Comparison of ENCODE assay signal across 8 cellular contexts in genomic region chr6:12363651-12364381, GRCh38.
DNase-seq lines count a peak whose midpoint lies in the region; ATAC-seq, FAIRE-seq and TF ChIP-seq lines count a peak whose summit lies in the region.

No MANE protein-coding gene starts in this region.

- DNase-seq in SKM-1 (lab: John Stamatoyannopoulos, UW; ENCODE audit: unreplicated experiment) (peak; percentile 91), renal cortical epithelial cell (ENCODE audit: low read depth) (peak; percentile 94), PC-3 (no peak), urothelium cell line (ENCODE audit: low spot score) (no peak), AG20443 (ENCODE audit: low spot score) (no peak)
- no peak for DNase-seq in activated effector memory CD4-positive, alpha-beta T cell treated with Interleukin-2 at 50 U/mL for 16 hours

- no peaks in the 10 kb centered on the region for H3K36me3 ChIP-seq in PC-3 (ENCODE audit: low read depth, low read length)

- H3K27ac ChIP-seq in PC-3 (ENCODE audit: low read length): no peak overlapping the region

- intact Hi-C loops in PC-3 (cut with micrococcal nuclease): no loop called here

- no peaks in the 10 kb centered on the region for H3F3A ChIP-seq in PC-3 (ENCODE audit: low read length, unreplicated experiment)

- no peak overlapping the region for H2AFZ ChIP-seq in PC-3 (ENCODE audit: low read length)

- no peaks in the 10 kb centered on the region for H3K79me2 ChIP-seq in PC-3 (ENCODE audit: low read length)

- no peaks in the 10 kb centered on the region for H3K9me2 ChIP-seq in PC-3 (replicated peaks; ENCODE audit: low read length)

- CTCF ChIA-PET in PC-3 (lab: Charles Lee): no interaction called here

- no peak for FAIRE-seq in urothelium cell line (lab: Jason Lieb, UNC)

- no peaks in the 10 kb centered on the region for H3K27me3 ChIP-seq in PC-3 (ENCODE audit: low read length)

- BruUV-seq in PC-3 (replicated peaks; lab: Mats Ljungman, UMichigan): no TSS peak

- H3K9me3 ChIP-seq in PC-3 (ENCODE audit: low read length): no peaks in the 10 kb centered on the region

- H3K9ac ChIP-seq in PC-3 (ENCODE audit: low read length): no peak overlapping the region

- POLR2A ChIA-PET in PC-3 (lab: Charles Lee; ENCODE audit: unreplicated experiment): interaction anchor here (0.6 kb wide), 2 partner anchors 35 to 51 kb away, joined by 4 to 12 read pairs; no protein-coding TSS in a partner anchor

- TF ChIP-seq CTCF in PC-3 (conservative IDR thresholded peaks at IDR 0.05; ENCODE audit: low read depth, low read length): no peak

- H3K4me2 ChIP-seq in PC-3 (ENCODE audit: low read length): no peak overlapping the region

- H3K4me1 ChIP-seq in PC-3 (ENCODE audit: insufficient read depth, low read length): no peaks in the 10 kb centered on the region

- ATAC-seq in GM19043 (IDR thresholded peaks at IDR 0.05; ENCODE audit: low read depth, unreplicated experiment): peak; percentile 74
- ATAC-seq in HG03064 (IDR thresholded peaks at IDR 0.05; ENCODE audit: low read depth, unreplicated experiment): peak; percentile 65
- ATAC-seq in PC-3: no peak

- no peaks in the 10 kb centered on the region for H4K20me1 ChIP-seq in PC-3 (ENCODE audit: low read length)

- no peak overlapping the region for H3K4me3 ChIP-seq in PC-3 (ENCODE audit: low read length)

Comparison
In these comparisons a context has a peak if more than half of its experiments do, and no peak if none do; other contexts are left out.
1. DNase-seq: peak in SKM-1 (single experiment) and renal cortical epithelial cell (single experiment); none in activated effector memory CD4-positive, alpha-beta T cell treated with Interleukin-2 at 50 U/mL for 16 hours (single experiment), PC-3 (single experiment), urothelium cell line (single experiment) and AG20443 (single experiment).